Comparison of ENCODE assay signal across 8 cellular contexts in the genomic region with DNA sequence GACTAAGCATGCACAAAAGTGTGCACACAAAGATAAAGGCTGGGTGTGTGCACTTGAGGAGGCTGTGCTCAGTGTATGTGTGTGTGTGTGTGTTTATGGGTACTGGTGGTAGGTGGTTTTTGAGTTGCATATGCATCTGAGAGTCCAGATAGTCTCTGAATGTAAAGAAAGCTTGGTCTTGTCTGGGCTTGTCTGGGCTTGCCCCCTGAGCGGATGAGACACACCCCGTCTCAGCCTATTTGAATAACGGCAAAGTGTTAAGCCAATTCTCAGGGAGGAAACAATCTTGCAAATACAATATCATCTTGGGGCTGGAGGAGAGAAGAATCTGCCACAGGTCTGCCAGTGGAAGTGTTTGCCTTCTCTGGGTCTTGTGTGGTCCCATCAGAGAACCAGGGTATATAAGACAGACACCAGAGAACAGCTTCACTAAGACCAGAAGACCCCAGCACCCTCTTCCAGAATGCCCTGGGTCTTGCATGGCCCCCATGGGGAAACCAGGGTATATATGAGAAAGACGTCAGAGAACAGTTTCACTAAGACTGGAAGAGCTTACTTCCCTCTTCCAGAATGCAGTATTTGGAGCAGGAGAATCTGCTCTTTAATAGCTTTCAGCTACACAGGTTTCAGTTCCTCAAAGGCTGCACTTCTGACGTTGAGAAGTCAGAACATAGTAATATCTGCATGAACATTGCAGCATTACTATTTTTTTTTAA. TPM values are rescaled to one million over a fixed set of nuclear protein-coding genes. Genes with fewer than 3 reads are reported as not detected.
DNase-seq lines count a peak whose midpoint lies in the region; ATAC-seq and TF ChIP-seq lines count a peak whose summit lies in the region.

No MANE protein-coding gene starts in this region.

- H3K27ac Mint-ChIP-seq in activated CD8-positive, alpha-beta T cell treated with anti-CD3 and anti-CD28 coated beads, Interleukin-2, amount 10 ng/mL, durations not matched to agents 7 days and 5 days: no peak overlapping the region

- H3K4me3 ChIP-seq in upper lobe of left lung (no peak overlapping the region), thyroid gland (replicated peaks in 1 of 3) (no peak overlapping the region)

- H3K4me3 Mint-ChIP-seq in activated CD8-positive, alpha-beta T cell treated with anti-CD3 and anti-CD28 coated beads, Interleukin-2, amount 10 ng/mL, durations not matched to agents 7 days and 5 days: no peak overlapping the region

- peaks cover 3% of the 10 kb centered on the region for H3K27me3 Mint-ChIP-seq in activated CD8-positive, alpha-beta T cell treated with anti-CD3 and anti-CD28 coated beads, Interleukin-2, amount 10 ng/mL, durations not matched to agents 7 days and 5 days (ENCODE audit: low read depth)

- H3K27me3 ChIP-seq in upper lobe of left lung (no peaks in the 10 kb centered on the region), thyroid gland (no peaks in the 10 kb centered on the region)

- DNase-seq in activated CD8-positive, alpha-beta T cell treated with anti-CD3 and anti-CD28 coated beads, Interleukin-2, amount 10 ng/mL, durations not matched to agents 7 days and 5 days: peak; percentile 56
- DNase-seq in upper lobe of left lung (no peak), RKO (ENCODE audit: low spot score) (no peak), HEK293T (ENCODE audit: extremely low spot score) (no peak), thyroid gland (no peak)

- H3K36me3 Mint-ChIP-seq in activated CD8-positive, alpha-beta T cell treated with anti-CD3 and anti-CD28 coated beads, Interleukin-2, amount 10 ng/mL, durations not matched to agents 7 days and 5 days (ENCODE audit: low read depth): no peaks in the 10 kb centered on the region

- H3K4me1 ChIP-seq in upper lobe of left lung: peaks cover 0 to 7% (median 0%) of the 10 kb centered on the region in 4 donors
- no peaks in the 10 kb centered on the region for H3K4me1 ChIP-seq in thyroid gland

- no peak for TF ChIP-seq POLR2A in upper lobe of left lung (IDR thresholded peaks at IDR 0.05)
- TF ChIP-seq POLR2A in thyroid gland (IDR thresholded peaks at IDR 0.05): no peak

- intact Hi-C loops in thyroid gland (cut with DNase I): no loop called here

- 47 to 53% methylated on average over 5 of the region's 5 CpGs for WGBS in upper lobe of left lung, 2 donors
- WGBS in thyroid gland, 2 donors: 79 to 82% methylated on average over 5 of the region's 5 CpGs

- H3K4me1 Mint-ChIP-seq in activated CD8-positive, alpha-beta T cell treated with anti-CD3 and anti-CD28 coated beads, Interleukin-2, amount 10 ng/mL, durations not matched to agents 7 days and 5 days (ENCODE audit: low read depth): peaks cover 10% of the 10 kb centered on the region

- no peaks in the 10 kb centered on the region for H3K9me3 Mint-ChIP-seq in activated CD8-positive, alpha-beta T cell treated with anti-CD3 and anti-CD28 coated beads, Interleukin-2, amount 10 ng/mL, durations not matched to agents 7 days and 5 days (ENCODE audit: insufficient read depth)

- CTCF ChIA-PET in activated CD8-positive, alpha-beta T cell treated with anti-CD3 and anti-CD28 coated beads, Interleukin-2, amount 10 ng/mL, durations not matched to agents 7 days and 5 days (lab: Charles Lee): interaction anchor here (1.0 to 1.4 kb wide), 2 partner anchors 54 to 285 kb away, joined by 3 to 4 read pairs; no protein-coding TSS in a partner anchor
- CTCF ChIA-PET in HEK293T (lab: Yijun Ruan, JAX): no interaction called here

- no peaks in the 10 kb centered on the region for H3K9me3 ChIP-seq in upper lobe of left lung
- H3K9me3 ChIP-seq in thyroid gland: no peaks in the 10 kb centered on the region

- no peak for TF ChIP-seq CTCF in upper lobe of left lung (IDR thresholded peaks at IDR 0.05)
- TF ChIP-seq CTCF in thyroid gland (IDR thresholded peaks at IDR 0.05): no peak

- H3K27ac ChIP-seq in upper lobe of left lung (no peak overlapping the region), thyroid gland (no peak overlapping the region)

- no peaks in the 10 kb centered on the region for H3K36me3 ChIP-seq in upper lobe of left lung
- H3K36me3 ChIP-seq in thyroid gland: no peaks in the 10 kb centered on the region

- POLR2A ChIA-PET in activated CD8-positive, alpha-beta T cell treated with anti-CD3 and anti-CD28 coated beads, Interleukin-2, amount 10 ng/mL, durations not matched to agents 7 days and 5 days (lab: Charles Lee): interaction anchor here (0.6 to 1.4 kb wide), 8 partner anchors 9 to 508 kb away, joined by 3 to 16 read pairs (median 3); partner anchors contain the start of gene TNFSF14
- POLR2A ChIA-PET in HEK293T (lab: Yijun Ruan, JAX): interaction anchor here (0.6 to 1.1 kb wide), 2 partner anchors 47 to 160 kb away, joined by 3 read pairs; partner anchors contain the start of gene TNFSF9

- ATAC-seq in GM18499 (IDR thresholded peaks at IDR 0.05; ENCODE audit: insufficient read depth, unreplicated experiment) (peak; percentile 54), GM21515 (IDR thresholded peaks at IDR 0.05; ENCODE audit: unreplicated experiment) (peak; percentile 70), HG03571 (IDR thresholded peaks at IDR 0.05; ENCODE audit: unreplicated experiment) (peak; percentile 57), upper lobe of left lung (ENCODE audit: low FRiP score in 2 of 2) (peak; percentile 49 to 82)
- peak; percentile 86 for ATAC-seq in activated CD8-positive, alpha-beta T cell treated with anti-CD3 and anti-CD28 coated beads, Interleukin-2, amount 10 ng/mL, durations not matched to agents 7 days and 5 days

- TF ChIP-seq EP300 in upper lobe of left lung (IDR thresholded peaks at IDR 0.05): no peak

TF ChIP-seq in HEK293T, 16 proteins besides CTCF, POLR2A, EP300 and RAD21:
- TF ChIP-seq BHLHE40 (IDR thresholded peaks at IDR 0.05; ENCODE audit: borderline replicate concordance) (no peak), HDGF (IDR thresholded peaks at IDR 0.05; ENCODE audit: borderline replicate concordance) (no peak), L3MBTL2 (conservative IDR thresholded peaks at IDR 0.05) (no peak)
TF ChIP-seq in HEK293T: peak in this region for 0.

RNA-seq across cellular contexts. Expression of gene CD70, which starts 13.4 kb away (rescaled TPM):
- 10 to 100 TPM; 16.9 to 17.3 TPM for total RNA-seq in activated CD8-positive, alpha-beta T cell treated with anti-CD3 and anti-CD28 coated beads, Interleukin-2, amount 10 ng/mL, durations not matched to agents 7 days and 5 days
- total RNA-seq in upper lobe of left lung: 1 to 10 TPM in 1 of 6 donors, under 1 TPM in 1, not detected in 4; 0.31 to 1.3 TPM
- total RNA-seq in thyroid gland: under 1 TPM in 1 of 4 donors, not detected in 3; 0.73 TPM

RNA-seq across cellular contexts. Expression of gene TNFSF9, which starts 46.7 kb away (rescaled TPM):
- 1 to 10 TPM; 1.5 to 1.7 TPM for total RNA-seq in activated CD8-positive, alpha-beta T cell treated with anti-CD3 and anti-CD28 coated beads, Interleukin-2, amount 10 ng/mL, durations not matched to agents 7 days and 5 days
- total RNA-seq in upper lobe of left lung (10 to 100 TPM in 2 of 6 donors, 1 to 10 TPM in 4; 6.3 to 11.6 (median 8.4) TPM), thyroid gland (under 1 TPM in 2 of 4 donors, not detected in 2; 0.45 to 0.54 TPM)

Comparison
In these comparisons a context has a peak if more than half of its experiments do, and no peak if none do; other contexts are left out.
1. RNA of gene CD70, which starts 13.4 kb away (total RNA-seq): 16.9 to 17.3 TPM in activated CD8-positive, alpha-beta T cell treated with anti-CD3 and anti-CD28 coated beads, Interleukin-2, amount 10 ng/mL, durations not matched to agents 7 days and 5 days; 0.73 TPM in thyroid gland and 0.31 to 1.3 TPM in upper lobe of left lung; every median in the first group is over 4 times any median in the second.
2. Peak in every context shown above with its lines, with median percentiles within 50 percentile points of each other: ATAC-seq.